ENCODE assay signal across 1 cellular context in genomic region chr6:39339111-39339510, GRCh38.
A peak's percentile ranks its signal among the peaks of the same experiment; 100 is the strongest.
TF ChIP-seq lines count a peak whose summit lies in the region.

No MANE protein-coding gene starts in this region.

TF ChIP-seq in HepG2, 621 proteins besides CTCF, POLR2A, EP300 and RAD21:
- TF ChIP-seq ARID5B (CRISPR knock-in tag; IDR thresholded peaks at IDR 0.05) (0 out of 2 replicates have a peak, but pooled peaks have one; percentile 10), PHB2 (IDR thresholded peaks at IDR 0.05; ENCODE audit: partially characterized antibody) (no peak), RNF219 (CRISPR knock-in tag; IDR thresholded peaks at IDR 0.05) (no peak)
